1 cellular context compared by ENCODE assay signal in genomic region chr19:5719961-5720790, GRCh38.
TF ChIP-seq lines count a peak whose summit lies in the region.

A gene with protein sequence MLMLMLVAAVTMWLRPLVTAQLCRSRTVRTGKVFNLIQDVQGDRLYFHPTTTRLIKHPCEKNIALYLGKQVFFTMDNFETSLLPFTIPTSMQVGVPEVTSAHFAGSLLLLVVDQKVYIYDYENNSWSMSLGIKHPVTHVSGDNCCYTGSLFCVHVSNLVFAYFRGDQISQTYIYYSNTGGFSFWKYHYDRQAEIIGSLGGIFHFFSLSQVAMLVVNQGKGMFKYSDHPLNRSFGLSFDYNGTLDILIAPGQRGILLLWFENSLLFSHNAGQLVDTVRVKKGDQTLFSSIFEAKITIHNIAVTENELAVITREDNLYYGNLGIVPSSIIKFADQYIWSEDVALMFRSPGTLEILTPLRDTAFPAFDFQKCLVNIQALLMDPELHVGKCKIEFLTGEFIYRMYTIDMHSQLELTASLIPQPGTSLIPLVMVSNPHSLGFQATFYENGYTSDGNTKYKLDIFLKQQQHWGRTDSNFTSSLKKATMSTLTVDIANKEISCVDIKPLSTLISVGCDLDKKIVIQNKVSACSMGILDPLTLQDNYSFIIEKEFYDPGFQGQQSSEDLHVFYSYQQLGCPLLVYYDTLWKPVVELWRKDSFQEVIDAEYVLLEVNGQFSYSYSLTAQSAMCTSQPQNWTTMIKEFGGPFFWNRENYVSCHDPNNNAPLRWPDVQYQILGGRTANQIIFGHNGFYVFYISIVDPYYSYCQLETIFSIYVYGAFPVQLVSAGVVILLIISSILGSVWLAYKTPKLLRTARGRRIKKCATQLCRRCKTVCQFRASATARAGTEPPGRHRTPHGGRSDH (plus strand): TSS chr19:5720637. CDS start chr19:5720738, 101 bp downstream.
A gene with protein sequence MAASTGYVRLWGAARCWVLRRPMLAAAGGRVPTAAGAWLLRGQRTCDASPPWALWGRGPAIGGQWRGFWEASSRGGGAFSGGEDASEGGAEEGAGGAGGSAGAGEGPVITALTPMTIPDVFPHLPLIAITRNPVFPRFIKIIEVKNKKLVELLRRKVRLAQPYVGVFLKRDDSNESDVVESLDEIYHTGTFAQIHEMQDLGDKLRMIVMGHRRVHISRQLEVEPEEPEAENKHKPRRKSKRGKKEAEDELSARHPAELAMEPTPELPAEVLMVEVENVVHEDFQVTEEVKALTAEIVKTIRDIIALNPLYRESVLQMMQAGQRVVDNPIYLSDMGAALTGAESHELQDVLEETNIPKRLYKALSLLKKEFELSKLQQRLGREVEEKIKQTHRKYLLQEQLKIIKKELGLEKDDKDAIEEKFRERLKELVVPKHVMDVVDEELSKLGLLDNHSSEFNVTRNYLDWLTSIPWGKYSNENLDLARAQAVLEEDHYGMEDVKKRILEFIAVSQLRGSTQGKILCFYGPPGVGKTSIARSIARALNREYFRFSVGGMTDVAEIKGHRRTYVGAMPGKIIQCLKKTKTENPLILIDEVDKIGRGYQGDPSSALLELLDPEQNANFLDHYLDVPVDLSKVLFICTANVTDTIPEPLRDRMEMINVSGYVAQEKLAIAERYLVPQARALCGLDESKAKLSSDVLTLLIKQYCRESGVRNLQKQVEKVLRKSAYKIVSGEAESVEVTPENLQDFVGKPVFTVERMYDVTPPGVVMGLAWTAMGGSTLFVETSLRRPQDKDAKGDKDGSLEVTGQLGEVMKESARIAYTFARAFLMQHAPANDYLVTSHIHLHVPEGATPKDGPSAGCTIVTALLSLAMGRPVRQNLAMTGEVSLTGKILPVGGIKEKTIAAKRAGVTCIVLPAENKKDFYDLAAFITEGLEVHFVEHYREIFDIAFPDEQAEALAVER (minus strand): TSS chr19:5720146. CDS start chr19:5720132, 14 bp downstream.

TF ChIP-seq in HepG2, 621 proteins besides CTCF, POLR2A, EP300 and RAD21 (continued from another document and continues in another):
- TF ChIP-seq ZNF773 (CRISPR knock-in tag; IDR thresholded peaks at IDR 0.05; ENCODE audit: borderline replicate concordance), result 0 out of 2 replicates have a peak, but pooled peaks have one; percentile 16
- TF ChIP-seq, protein P1, sequence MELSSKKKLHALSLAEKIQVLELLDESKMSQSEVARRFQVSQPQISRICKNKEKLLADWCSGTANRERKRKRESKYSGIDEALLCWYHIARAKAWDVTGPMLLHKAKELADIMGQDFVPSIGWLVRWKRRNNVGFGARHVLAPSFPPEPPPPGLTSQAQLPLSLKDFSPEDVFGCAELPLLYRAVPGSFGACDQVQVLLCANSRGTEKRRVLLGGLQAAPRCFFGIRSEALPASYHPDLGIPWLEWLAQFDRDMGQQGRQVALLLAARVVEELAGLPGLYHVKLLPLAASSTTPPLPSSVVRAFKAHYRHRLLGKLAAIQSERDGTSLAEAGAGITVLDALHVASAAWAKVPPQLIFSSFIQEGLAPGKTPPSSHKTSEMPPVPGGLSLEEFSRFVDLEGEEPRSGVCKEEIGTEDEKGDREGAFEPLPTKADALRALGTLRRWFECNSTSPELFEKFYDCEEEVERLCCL (CRISPR knock-in tag; IDR thresholded peaks at IDR 0.05; ENCODE audit: borderline replicate concordance), result no peak
- peak; percentile 36; the same call in 1 of the 2 replicates for TF ChIP-seq NFYB (CRISPR knock-in tag; IDR thresholded peaks at IDR 0.05)
- TF ChIP-seq ATF7-NPFF (CRISPR knock-in tag; IDR thresholded peaks at IDR 0.05; ENCODE audit: low read depth), result peak; percentile 63
- TF ChIP-seq MAF1 (CRISPR knock-in tag; IDR thresholded peaks at IDR 0.05; ENCODE audit: borderline replicate concordance), result peak; percentile 36; the same call in 1 of the 2 replicates
- no peak for TF ChIP-seq ZNF280D (CRISPR knock-in tag; IDR thresholded peaks at IDR 0.05)
- TF ChIP-seq RAD51 (IDR thresholded peaks at IDR 0.05; ENCODE audit: borderline replicate concordance), result peak; percentile 93
- TF ChIP-seq, protein P2, sequence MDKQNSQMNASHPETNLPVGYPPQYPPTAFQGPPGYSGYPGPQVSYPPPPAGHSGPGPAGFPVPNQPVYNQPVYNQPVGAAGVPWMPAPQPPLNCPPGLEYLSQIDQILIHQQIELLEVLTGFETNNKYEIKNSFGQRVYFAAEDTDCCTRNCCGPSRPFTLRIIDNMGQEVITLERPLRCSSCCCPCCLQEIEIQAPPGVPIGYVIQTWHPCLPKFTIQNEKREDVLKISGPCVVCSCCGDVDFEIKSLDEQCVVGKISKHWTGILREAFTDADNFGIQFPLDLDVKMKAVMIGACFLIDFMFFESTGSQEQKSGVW (CRISPR knock-in tag; IDR thresholded peaks at IDR 0.05; ENCODE audit: borderline replicate concordance), result no peak
- no peak for TF ChIP-seq GTF2F1 (IDR thresholded peaks at IDR 0.05; ENCODE audit: low read length)
- no peak for TF ChIP-seq CAMTA2 (CRISPR knock-in tag; IDR thresholded peaks at IDR 0.05; ENCODE audit: borderline replicate concordance)
- peak; percentile 99 for TF ChIP-seq DMAP1 (CRISPR knock-in tag; IDR thresholded peaks at IDR 0.05)
- TF ChIP-seq ZNF350 (CRISPR knock-in tag; IDR thresholded peaks at IDR 0.05; ENCODE audit: borderline replicate concordance, low read depth), result peak; percentile 91; the same call in 1 of the 2 replicates
- TF ChIP-seq, protein P3, sequence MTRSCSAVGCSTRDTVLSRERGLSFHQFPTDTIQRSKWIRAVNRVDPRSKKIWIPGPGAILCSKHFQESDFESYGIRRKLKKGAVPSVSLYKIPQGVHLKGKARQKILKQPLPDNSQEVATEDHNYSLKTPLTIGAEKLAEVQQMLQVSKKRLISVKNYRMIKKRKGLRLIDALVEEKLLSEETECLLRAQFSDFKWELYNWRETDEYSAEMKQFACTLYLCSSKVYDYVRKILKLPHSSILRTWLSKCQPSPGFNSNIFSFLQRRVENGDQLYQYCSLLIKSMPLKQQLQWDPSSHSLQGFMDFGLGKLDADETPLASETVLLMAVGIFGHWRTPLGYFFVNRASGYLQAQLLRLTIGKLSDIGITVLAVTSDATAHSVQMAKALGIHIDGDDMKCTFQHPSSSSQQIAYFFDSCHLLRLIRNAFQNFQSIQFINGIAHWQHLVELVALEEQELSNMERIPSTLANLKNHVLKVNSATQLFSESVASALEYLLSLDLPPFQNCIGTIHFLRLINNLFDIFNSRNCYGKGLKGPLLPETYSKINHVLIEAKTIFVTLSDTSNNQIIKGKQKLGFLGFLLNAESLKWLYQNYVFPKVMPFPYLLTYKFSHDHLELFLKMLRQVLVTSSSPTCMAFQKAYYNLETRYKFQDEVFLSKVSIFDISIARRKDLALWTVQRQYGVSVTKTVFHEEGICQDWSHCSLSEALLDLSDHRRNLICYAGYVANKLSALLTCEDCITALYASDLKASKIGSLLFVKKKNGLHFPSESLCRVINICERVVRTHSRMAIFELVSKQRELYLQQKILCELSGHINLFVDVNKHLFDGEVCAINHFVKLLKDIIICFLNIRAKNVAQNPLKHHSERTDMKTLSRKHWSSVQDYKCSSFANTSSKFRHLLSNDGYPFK (CRISPR knock-in tag; IDR thresholded peaks at IDR 0.05; ENCODE audit: borderline replicate concordance), result peak; percentile 100
- TF ChIP-seq ZNF576 (CRISPR knock-in tag; IDR thresholded peaks at IDR 0.05), result no peak
- TF ChIP-seq, protein P4, sequence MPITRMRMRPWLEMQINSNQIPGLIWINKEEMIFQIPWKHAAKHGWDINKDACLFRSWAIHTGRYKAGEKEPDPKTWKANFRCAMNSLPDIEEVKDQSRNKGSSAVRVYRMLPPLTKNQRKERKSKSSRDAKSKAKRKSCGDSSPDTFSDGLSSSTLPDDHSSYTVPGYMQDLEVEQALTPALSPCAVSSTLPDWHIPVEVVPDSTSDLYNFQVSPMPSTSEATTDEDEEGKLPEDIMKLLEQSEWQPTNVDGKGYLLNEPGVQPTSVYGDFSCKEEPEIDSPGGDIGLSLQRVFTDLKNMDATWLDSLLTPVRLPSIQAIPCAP (CRISPR knock-in tag; IDR thresholded peaks at IDR 0.05; ENCODE audit: low read depth), result no peak
- peak; percentile 16; the same call in 1 of the 2 replicates for TF ChIP-seq MTA1 (CRISPR knock-in tag; IDR thresholded peaks at IDR 0.05; ENCODE audit: borderline replicate concordance)
- TF ChIP-seq, protein P5, sequence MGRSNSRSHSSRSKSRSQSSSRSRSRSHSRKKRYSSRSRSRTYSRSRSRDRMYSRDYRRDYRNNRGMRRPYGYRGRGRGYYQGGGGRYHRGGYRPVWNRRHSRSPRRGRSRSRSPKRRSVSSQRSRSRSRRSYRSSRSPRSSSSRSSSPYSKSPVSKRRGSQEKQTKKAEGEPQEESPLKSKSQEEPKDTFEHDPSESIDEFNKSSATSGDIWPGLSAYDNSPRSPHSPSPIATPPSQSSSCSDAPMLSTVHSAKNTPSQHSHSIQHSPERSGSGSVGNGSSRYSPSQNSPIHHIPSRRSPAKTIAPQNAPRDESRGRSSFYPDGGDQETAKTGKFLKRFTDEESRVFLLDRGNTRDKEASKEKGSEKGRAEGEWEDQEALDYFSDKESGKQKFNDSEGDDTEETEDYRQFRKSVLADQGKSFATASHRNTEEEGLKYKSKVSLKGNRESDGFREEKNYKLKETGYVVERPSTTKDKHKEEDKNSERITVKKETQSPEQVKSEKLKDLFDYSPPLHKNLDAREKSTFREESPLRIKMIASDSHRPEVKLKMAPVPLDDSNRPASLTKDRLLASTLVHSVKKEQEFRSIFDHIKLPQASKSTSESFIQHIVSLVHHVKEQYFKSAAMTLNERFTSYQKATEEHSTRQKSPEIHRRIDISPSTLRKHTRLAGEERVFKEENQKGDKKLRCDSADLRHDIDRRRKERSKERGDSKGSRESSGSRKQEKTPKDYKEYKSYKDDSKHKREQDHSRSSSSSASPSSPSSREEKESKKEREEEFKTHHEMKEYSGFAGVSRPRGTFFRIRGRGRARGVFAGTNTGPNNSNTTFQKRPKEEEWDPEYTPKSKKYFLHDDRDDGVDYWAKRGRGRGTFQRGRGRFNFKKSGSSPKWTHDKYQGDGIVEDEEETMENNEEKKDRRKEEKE (IDR thresholded peaks at IDR 0.05), result no peak
- TF ChIP-seq KLF11 (CRISPR knock-in tag; IDR thresholded peaks at IDR 0.05), result peak; percentile 81; the same call in 1 of the 2 replicates
- peak; percentile 91 for TF ChIP-seq ZNF567 (CRISPR knock-in tag; IDR thresholded peaks at IDR 0.05; ENCODE audit: borderline replicate concordance)
- TF ChIP-seq NCOA2 (CRISPR knock-in tag; IDR thresholded peaks at IDR 0.05), result peak; percentile 61
- TF ChIP-seq HIC2 (CRISPR knock-in tag; IDR thresholded peaks at IDR 0.05; ENCODE audit: low read depth), result no peak
- 0 out of 2 replicates have a peak, but pooled peaks have one; percentile 40 for TF ChIP-seq KDM1A (CRISPR knock-in tag; IDR thresholded peaks at IDR 0.05)
- 0 out of 2 replicates have a peak, but pooled peaks have one; percentile 79 for TF ChIP-seq NFE2L1 (CRISPR knock-in tag; IDR thresholded peaks at IDR 0.05; ENCODE audit: borderline replicate concordance)
- no peak for TF ChIP-seq DPF2 (CRISPR knock-in tag; IDR thresholded peaks at IDR 0.05; ENCODE audit: borderline replicate concordance, low read depth)
- no peak for TF ChIP-seq KAT7 (CRISPR knock-in tag; IDR thresholded peaks at IDR 0.05; ENCODE audit: borderline replicate concordance)
- no peak for TF ChIP-seq KDM6A (CRISPR knock-in tag; IDR thresholded peaks at IDR 0.05; ENCODE audit: low read depth)
- no peak for TF ChIP-seq ZNF253 (CRISPR knock-in tag; IDR thresholded peaks at IDR 0.05; ENCODE audit: borderline replicate concordance)
- TF ChIP-seq, protein P6, sequence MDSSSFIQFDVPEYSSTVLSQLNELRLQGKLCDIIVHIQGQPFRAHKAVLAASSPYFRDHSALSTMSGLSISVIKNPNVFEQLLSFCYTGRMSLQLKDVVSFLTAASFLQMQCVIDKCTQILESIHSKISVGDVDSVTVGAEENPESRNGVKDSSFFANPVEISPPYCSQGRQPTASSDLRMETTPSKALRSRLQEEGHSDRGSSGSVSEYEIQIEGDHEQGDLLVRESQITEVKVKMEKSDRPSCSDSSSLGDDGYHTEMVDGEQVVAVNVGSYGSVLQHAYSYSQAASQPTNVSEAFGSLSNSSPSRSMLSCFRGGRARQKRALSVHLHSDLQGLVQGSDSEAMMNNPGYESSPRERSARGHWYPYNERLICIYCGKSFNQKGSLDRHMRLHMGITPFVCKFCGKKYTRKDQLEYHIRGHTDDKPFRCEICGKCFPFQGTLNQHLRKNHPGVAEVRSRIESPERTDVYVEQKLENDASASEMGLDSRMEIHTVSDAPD (CRISPR knock-in tag; IDR thresholded peaks at IDR 0.05), result no peak
- peak; percentile 92 for TF ChIP-seq PHF20 (CRISPR knock-in tag; IDR thresholded peaks at IDR 0.05)
- peak; percentile 98 for TF ChIP-seq ZMAT3 (CRISPR knock-in tag; conservative IDR thresholded peaks at IDR 0.05)
- TF ChIP-seq MYNN (CRISPR knock-in tag; IDR thresholded peaks at IDR 0.05; ENCODE audit: low read depth), result no peak; the same call in 1 of the 2 replicates
- 0 out of 2 replicates have a peak, but pooled peaks have one; percentile 43 for TF ChIP-seq HMG20B (CRISPR knock-in tag; conservative IDR thresholded peaks at IDR 0.05)
- TF ChIP-seq TAF15 (IDR thresholded peaks at IDR 0.05; ENCODE audit: low read depth, low read length, poor library complexity, severe bottlenecking), result peak; percentile 41
- TF ChIP-seq LCORL (IDR thresholded peaks at IDR 0.05), result no peak
- TF ChIP-seq LCORL (CRISPR knock-in tag; IDR thresholded peaks at IDR 0.05), result peak; percentile 65
